In the genomic region with DNA sequence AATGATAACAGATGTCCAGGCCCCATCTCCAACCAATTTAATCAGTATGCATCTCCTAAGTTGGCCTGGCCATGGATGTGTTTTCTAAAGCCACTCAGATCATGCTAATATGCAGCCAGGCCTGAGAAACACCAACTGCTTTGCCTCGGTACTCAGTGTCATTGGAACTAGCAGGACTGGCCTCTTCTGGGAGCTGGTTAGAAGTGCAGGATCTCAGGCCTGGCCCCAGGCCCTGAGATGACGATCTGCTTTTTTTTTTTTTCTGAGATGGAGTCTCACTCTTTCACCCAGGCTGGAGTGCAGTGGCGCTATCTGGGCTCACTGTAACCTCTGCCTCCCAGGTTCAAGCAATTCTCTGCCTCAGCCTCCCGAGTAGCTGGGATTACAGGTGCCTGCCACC, we compare ENCODE assay signal across 13 cellular contexts.
A peak's percentile ranks its signal among the peaks of the same experiment; 100 is the strongest.
DNase-seq lines count a peak whose midpoint lies in the region; ATAC-seq and TF ChIP-seq lines count a peak whose summit lies in the region.
"Had no signal": no experiment of that assay in that cellular context is flagged by ENCODE, and none has a peak within 500 bp of the region (broad histone marks: within the 10 kb centered on the region; RNA-seq: fewer than 3 reads in every experiment).

No MANE protein-coding gene starts in this region.

- peak; percentile 38; the same call in 1 of the 2 replicates for TF ChIP-seq CTCF in HFFc6 (IDR thresholded peaks at IDR 0.05)
- TF ChIP-seq CTCF in WTC11 (IDR thresholded peaks at IDR 0.05) = no peak
- TF ChIP-seq CTCF in foreskin keratinocyte (conservative IDR thresholded peaks at IDR 0.05) = peak; percentile 8
- TF ChIP-seq CTCF in neural progenitor cell (IDR thresholded peaks at IDR 0.05) = peak; percentile 15
- TF ChIP-seq CTCF in prostate gland (IDR thresholded peaks at IDR 0.05) = no peak
- no peak for TF ChIP-seq CTCF in testis (IDR thresholded peaks at IDR 0.05)
- no peak for TF ChIP-seq CTCF in PC-9 (conservative IDR thresholded peaks at IDR 0.05)

- H3K36me3 Mint-ChIP-seq in HFFc6 (ENCODE audit: low read depth) = peaks cover 29% of the 10 kb centered on the region
- H3K36me3 Mint-ChIP-seq in WTC11 = no peaks in the 10 kb centered on the region
- peaks cover 30% of the 10 kb centered on the region for H3K36me3 Mint-ChIP-seq in neural progenitor cell
- no peaks in the 10 kb centered on the region for H3K36me3 Mint-ChIP-seq in T-helper 17 cell (ENCODE audit: low read depth)

- BruUV-seq in PC-9 (replicated peaks; lab: Mats Ljungman, UMichigan) = no TSS peak

- H3K4me2 ChIP-seq in neural progenitor cell (no peak overlapping the region), PC-9 (no peak overlapping the region)
- H3K4me2 ChIP-seq: KMS-11 had no signal

- H3K9me3 ChIP-seq in neural progenitor cell (ENCODE audit: low read depth) = no peaks in the 10 kb centered on the region
- no peaks in the 10 kb centered on the region for H3K9me3 ChIP-seq in prostate gland
- H3K9me3 ChIP-seq in testis = no peaks in the 10 kb centered on the region
- H3K9me3 ChIP-seq in PC-9 (ENCODE audit: insufficient read depth, low read depth) = no peaks in the 10 kb centered on the region
- H3K9me3 ChIP-seq in T-helper 17 cell (ENCODE audit: control insufficient read depth, low read length, poor library complexity, severe bottlenecking) = no peaks in the 10 kb centered on the region

- H3K9ac ChIP-seq in neural progenitor cell = no peak overlapping the region
- H3K9ac ChIP-seq: KMS-11 had no signal

- no peaks in the 10 kb centered on the region for H3F3A ChIP-seq in neural progenitor cell (ENCODE audit: low read depth)
- peaks cover 3% of the 10 kb centered on the region; the same call in 1 of the 2 replicates for H3F3A ChIP-seq in PC-9 (ENCODE audit: insufficient read depth, low read depth)

- ATAC-seq in WTC11 = peak; percentile 90
- ATAC-seq in foreskin keratinocyte = no peak
- no peak for ATAC-seq in T-helper 17 cell

- CTCF ChIA-PET in WTC11 (lab: Charles Lee) (interaction anchor here (0.6 to 0.7 kb wide), 2 partner anchors 165 to 333 kb away, joined by 3 read pairs; no protein-coding TSS in a partner anchor), PC-9 (lab: Charles Lee) (no interaction called here)

- no peak overlapping the region for H3K4me3 ChIP-seq in neural progenitor cell
- H3K4me3 ChIP-seq in prostate gland = no peak overlapping the region
- H3K4me3 ChIP-seq in testis = no peak overlapping the region
- no peak overlapping the region for H3K4me3 ChIP-seq in PC-9

- no peak overlapping the region for H3K4me3 Mint-ChIP-seq in HFFc6
- H3K4me3 Mint-ChIP-seq in WTC11 = no peak overlapping the region
- H3K4me3 Mint-ChIP-seq in neural progenitor cell = no peak overlapping the region
- H3K4me3 Mint-ChIP-seq in T-helper 17 cell = no peak overlapping the region
- H3K4me3 Mint-ChIP-seq: activated naive CD8-positive, alpha-beta T cell treated with anti-CD3 and anti-CD28 coated beads for 36 hours had no signal

- peaks cover 2% of the 10 kb centered on the region; the same call in 1 of the 2 replicates for H3K27me3 Mint-ChIP-seq in HFFc6 (ENCODE audit: insufficient read depth)
- H3K27me3 Mint-ChIP-seq in WTC11 (ENCODE audit: low read depth) = no peaks in the 10 kb centered on the region
- H3K27me3 Mint-ChIP-seq in neural progenitor cell (ENCODE audit: insufficient read depth, low read depth) = no peaks in the 10 kb centered on the region
- H3K27me3 Mint-ChIP-seq in T-helper 17 cell = peaks cover 23% of the 10 kb centered on the region

- H3K4me1 ChIP-seq in foreskin keratinocyte = peaks cover 6% of the 10 kb centered on the region
- H3K4me1 ChIP-seq in neural progenitor cell = peaks cover 24% of the 10 kb centered on the region
- no peaks in the 10 kb centered on the region for H3K4me1 ChIP-seq in prostate gland (replicated peaks)
- no peaks in the 10 kb centered on the region for H3K4me1 ChIP-seq in testis
- no peaks in the 10 kb centered on the region for H3K4me1 ChIP-seq in PC-9 (replicated peaks; ENCODE audit: insufficient read depth)

- H3K27me3 ChIP-seq in foreskin keratinocyte = no peaks in the 10 kb centered on the region
- no peaks in the 10 kb centered on the region for H3K27me3 ChIP-seq in neural progenitor cell
- H3K27me3 ChIP-seq in prostate gland (replicated peaks; ENCODE audit: insufficient read depth) = no peaks in the 10 kb centered on the region
- no peaks in the 10 kb centered on the region for H3K27me3 ChIP-seq in testis
- no peaks in the 10 kb centered on the region for H3K27me3 ChIP-seq in PC-9 (ENCODE audit: insufficient read depth, low read depth)

- no peak overlapping the region for H2AFZ ChIP-seq in neural progenitor cell (replicated peaks)
- H2AFZ ChIP-seq in PC-9 = no peak overlapping the region

- H3K79me2 ChIP-seq in neural progenitor cell (ENCODE audit: low read depth) = no peaks in the 10 kb centered on the region
- no peaks in the 10 kb centered on the region for H3K79me2 ChIP-seq in PC-9 (ENCODE audit: low read depth)

- H3K4me1 Mint-ChIP-seq in HFFc6 (ENCODE audit: low read depth) (peaks cover 33% of the 10 kb centered on the region), WTC11 (peaks cover 25% of the 10 kb centered on the region), neural progenitor cell (peaks cover 18% of the 10 kb centered on the region), T-helper 17 cell (no peaks in the 10 kb centered on the region)

- no peaks in the 10 kb centered on the region for H3K36me3 ChIP-seq in neural progenitor cell
- H3K36me3 ChIP-seq in prostate gland = no peaks in the 10 kb centered on the region
- H3K36me3 ChIP-seq in testis (ENCODE audit: low read depth, missing control alignments) = no peaks in the 10 kb centered on the region
- H3K36me3 ChIP-seq in PC-9 (ENCODE audit: low read depth) = peaks cover 8% of the 10 kb centered on the region

- H3K27ac Mint-ChIP-seq in HFFc6 = peak overlapping the region; percentile 19; the same call in 1 of the 2 replicates
- no peak overlapping the region for H3K27ac Mint-ChIP-seq in WTC11
- peak overlapping the region; percentile 40 for H3K27ac Mint-ChIP-seq in neural progenitor cell
- H3K27ac Mint-ChIP-seq in T-helper 17 cell = no peak overlapping the region
- H3K27ac Mint-ChIP-seq: activated naive CD8-positive, alpha-beta T cell treated with anti-CD3 and anti-CD28 coated beads for 36 hours had no signal

- DNase-seq in HFFc6 = peak; percentile 34
- DNase-seq in WTC11 (ENCODE audit: low spot score) = peak; percentile 16
- no peak for DNase-seq in foreskin keratinocyte
- DNase-seq in neural progenitor cell (ENCODE audit: low spot score) = peak; percentile 42
- no peak for DNase-seq in prostate gland (ENCODE audit: low spot score)
- no peak for DNase-seq in testis
- DNase-seq in PC-9 = no peak
- no peak for DNase-seq in T-helper 17 cell
- DNase-seq: activated naive CD8-positive, alpha-beta T cell treated with anti-CD3 and anti-CD28 coated beads for 36 hours; effector CD4-positive, alpha-beta T cell; H7; T-helper 9 cell had no signal

- intact Hi-C loops in prostate gland (cut with DNase I) = no loop called here
- intact Hi-C loops in testis (cut with DNase I; ENCODE audit: low total_unique reads) = no loop called here
- intact Hi-C loops in PC-9 (cut with micrococcal nuclease; ENCODE audit: unreplicated experiment) = loop anchor here (10.0 kb wide), 1 partner anchor 64 kb away; a partner anchor contains a TSS

- TF ChIP-seq POLR2A in prostate gland (IDR thresholded peaks at IDR 0.05) = no peak
- no peak for TF ChIP-seq POLR2A in testis (IDR thresholded peaks at IDR 0.05)

- no peak overlapping the region for H3K27ac ChIP-seq in foreskin keratinocyte
- no peak overlapping the region for H3K27ac ChIP-seq in neural progenitor cell
- no peak overlapping the region for H3K27ac ChIP-seq in prostate gland
- no peak overlapping the region for H3K27ac ChIP-seq in testis
- no peak overlapping the region for H3K27ac ChIP-seq in PC-9
- H3K27ac ChIP-seq: KMS-11 had no signal

- POLR2A ChIA-PET in WTC11 (lab: Charles Lee) (no interaction called here), PC-9 (lab: Charles Lee; ENCODE audit: unreplicated experiment) (no interaction called here)

- no peaks in the 10 kb centered on the region for H3K9me3 Mint-ChIP-seq in HFFc6
- no peaks in the 10 kb centered on the region for H3K9me3 Mint-ChIP-seq in WTC11
- no peaks in the 10 kb centered on the region for H3K9me3 Mint-ChIP-seq in neural progenitor cell
- H3K9me3 Mint-ChIP-seq: activated naive CD8-positive, alpha-beta T cell treated with anti-CD3 and anti-CD28 coated beads for 36 hours had no signal

- 79% methylated on average over 4 of the region's 4 CpGs for WGBS in prostate gland
- WGBS in testis, 2 donors = 75 to 79% methylated on average over 4 of the region's 4 CpGs

- no peaks in the 10 kb centered on the region for H3K9me2 ChIP-seq in PC-9 (ENCODE audit: insufficient read depth)

- H4K20me1 ChIP-seq in neural progenitor cell (ENCODE audit: low read depth) = no peaks in the 10 kb centered on the region
- no peaks in the 10 kb centered on the region for H4K20me1 ChIP-seq in PC-9 (ENCODE audit: insufficient read depth)

TF ChIP-seq in WTC11, 78 proteins besides CTCF, POLR2A, EP300 and RAD21 (continues in another document):
- no peak for TF ChIP-seq NR3C1 (CRISPR knock-in tag; conservative IDR thresholded peaks at IDR 0.05; ENCODE audit: low read depth)

Comparison
In these comparisons a context has a peak if more than half of its experiments do, and no peak if none do; other contexts are left out.
1. DNase-seq: peak in HFFc6 (single experiment), WTC11 (single experiment) and neural progenitor cell (single experiment); none in foreskin keratinocyte (0 of 2), prostate gland (single experiment), testis (single experiment), PC-9 (0 of 2) and T-helper 17 cell (0 of 3).
2. H3K27ac Mint-ChIP-seq: peak in HFFc6 (single experiment) and neural progenitor cell (single experiment); none in WTC11 (single experiment) and T-helper 17 cell (single experiment).
3. CTCF ChIP-seq: peak in HFFc6 (single experiment), foreskin keratinocyte (single experiment) and neural progenitor cell (single experiment); none in WTC11 (single experiment), prostate gland (0 of 4), testis (0 of 3) and PC-9 (single experiment).